19 cellular contexts compared by ENCODE assay signal in the genomic region with DNA sequence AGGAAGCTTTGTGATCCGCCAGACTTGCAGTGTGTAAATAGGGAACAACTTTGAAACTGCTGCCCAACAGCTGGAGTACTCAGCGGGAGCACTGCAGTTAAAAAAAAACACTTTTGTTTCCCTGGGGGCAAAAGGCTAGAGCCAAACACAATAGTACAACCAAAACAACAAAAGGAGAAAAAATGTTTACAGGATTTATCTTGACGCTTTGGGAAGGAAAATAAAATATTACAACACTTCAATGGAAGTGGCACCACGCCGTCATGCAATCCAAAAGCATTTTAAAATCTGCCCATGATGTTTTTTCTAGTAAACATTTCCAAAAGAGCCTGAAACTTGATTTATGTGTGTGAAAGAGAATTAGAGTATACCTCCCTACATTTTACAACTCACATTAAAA. TPM values are rescaled to one million over a fixed set of nuclear protein-coding genes. Genes with fewer than 3 reads are reported as not detected.
DNase-seq lines count a peak whose midpoint lies in the region; ATAC-seq and TF ChIP-seq lines count a peak whose summit lies in the region.
"Had no signal": no experiment of that assay in that cellular context is flagged by ENCODE, and none has a peak within 500 bp of the region (broad histone marks: within the 10 kb centered on the region; RNA-seq: fewer than 3 reads in every experiment).

No MANE protein-coding gene starts in this region.

- intact Hi-C loops in right lobe of liver (cut with DNase I): no loop called here

- POLR2A ChIA-PET in HEK293 (lab: Yijun Ruan, JAX): no interaction called here

- CTCF ChIA-PET in HEK293 (lab: Yijun Ruan, JAX): interaction anchor here (0.7 to 1.5 kb wide), 3 partner anchors 23 to 65 kb away, joined by 3 to 4 read pairs (median 3); partner anchors contain the start of gene PTPRK

- TF ChIP-seq POLR2A in right lobe of liver (IDR thresholded peaks at IDR 0.05): no peak

- peak overlapping the region; percentile 27; the same call in 1 of the 2 replicates for H3K9ac ChIP-seq in BLaER1
- H3K9ac ChIP-seq: GM23248 had no signal

- in situ Hi-C loops in ACHN (cut with HindIII; ENCODE audit: low pct_ligation_motif_present, low pct_unique_long_range_greater_than_20kb, low sequenced_read_pairs): no loop called here

- H3K4me1 ChIP-seq in BLaER1 (peaks cover 56% of the 10 kb centered on the region), HEK293 (ENCODE audit: control insufficient read depth, insufficient read depth, low read length) (peaks cover 37% of the 10 kb centered on the region), right lobe of liver (peaks cover 0 to 19% (median 0%) of the 10 kb centered on the region in 4 donors)

- TF ChIP-seq CTCF in HEK293 (tag by site-specific recombination; IDR thresholded peaks at IDR 0.05) (no peak), right lobe of liver (IDR thresholded peaks at IDR 0.05) (no peak)

- H3K36me3 ChIP-seq in BLaER1 (no peaks in the 10 kb centered on the region), HEK293 (ENCODE audit: control insufficient read depth in 2 of 2, insufficient read depth in 1 of 2, low read length in 2 of 2) (no peaks in the 10 kb centered on the region), right lobe of liver (no peaks in the 10 kb centered on the region)

- ATAC-seq in right lobe of liver (peak in 3 of 4 donors; percentile 9 to 39 (median 28)), HG03565 (IDR thresholded peaks at IDR 0.05; ENCODE audit: unreplicated experiment) (no peak), GM21390 (IDR thresholded peaks at IDR 0.05; ENCODE audit: unreplicated experiment) (no peak)
- ATAC-seq: activated CD8-positive, alpha-beta T cell treated with anti-CD3 and anti-CD28 coated beads, Interleukin-2, amount 10 ng/mL, durations not matched to agents 7 days and 5 days; activated naive CD8-positive, alpha-beta T cell treated with anti-CD3 and anti-CD28 coated beads, Interleukin-2, amount 50 U/mL, for 24 hours had no signal

- H3K27ac ChIP-seq in BLaER1 (peak overlapping the region; percentile 50), HEK293 (ENCODE audit: extremely low read depth, low read depth, low read length) (no peak overlapping the region), caudate nucleus (ENCODE audit: low read depth, low read length) (peak overlapping the region; percentile 39), right lobe of liver (peak overlapping the region in 1 of 3 donors; percentile 13)
- H3K27ac ChIP-seq: GM23248 had no signal

- H3K9me3 ChIP-seq in BLaER1 (no peaks in the 10 kb centered on the region), HEK293 (ENCODE audit: control insufficient read depth, insufficient read depth, low read depth, low read length) (no peaks in the 10 kb centered on the region), right lobe of liver (no peaks in the 10 kb centered on the region)

- H3K27me3 ChIP-seq in BLaER1 (no peaks in the 10 kb centered on the region), right lobe of liver (no peaks in the 10 kb centered on the region)

- no peak for DNase-seq in caudate nucleus (lab: John Stamatoyannopoulos, UW)
- no peak for DNase-seq in right lobe of liver
- DNase-seq in NCI-H2029 treated with DMSO at 0.1 percent for 48 hours (lab: John Stamatoyannopoulos, UW): no peak
- DNase-seq in ACHN: no peak
- DNase-seq: activated CD8-positive, alpha-beta T cell treated with anti-CD3 and anti-CD28 coated beads, Interleukin-2, amount 10 ng/mL, durations not matched to agents 7 days and 5 days; activated naive CD8-positive, alpha-beta T cell treated with anti-CD3 and anti-CD28 coated beads, Interleukin-2, amount 50 U/mL, for 24 hours; activated T-cell treated with anti-CD3 and anti-CD28 coated beads, Interleukin-2, amount 50 U/mL, for 48 hours; COR-L47; effector CD8-positive, alpha-beta T cell; GF-D8; GM23248; islet precursor cell; NCI-H446 treated with DMSO at 0.1 percent for 48 hours; SIG-M5; stimulated activated CD4-positive, alpha-beta T cell treated with anti-CD3 and anti-CD28 coated beads, Interleukin-4, amount 100 ng/mL, for 1 hour had no signal

- H3K4me3 ChIP-seq in BLaER1: peak overlapping the region; percentile 22; the same call in 1 of the 2 replicates
- no peak overlapping the region for H3K4me3 ChIP-seq in HEK293 (ENCODE audit: low read depth, low read length)
- H3K4me3 ChIP-seq in right lobe of liver: no peak overlapping the region
- H3K4me3 ChIP-seq: GM23248 had no signal

- peak overlapping the region; percentile 73 for H3K4me2 ChIP-seq in BLaER1

- no peaks in the 10 kb centered on the region for H4K20me1 ChIP-seq in BLaER1

- WGBS in right lobe of liver (ENCODE audit: insufficient coverage, low coverage, low lambda C conversion rate, missing lambda C conversion rate): 25% methylated on average over 5 of the region's 5 CpGs

TF ChIP-seq in HEK293, 187 proteins besides CTCF, POLR2A, EP300 and RAD21 (continues in another document):
- TF ChIP-seq YY2 (tag by site-specific recombination; IDR thresholded peaks at IDR 0.05): 0 out of 2 replicates have a peak, but pooled peaks have one; percentile 16
- no peak for TF ChIP-seq ZNF747 (tag by site-specific recombination; IDR thresholded peaks at IDR 0.05)
- TF ChIP-seq ZNF426 (tag by site-specific recombination; IDR thresholded peaks at IDR 0.05): no peak
- peak; percentile 52 for TF ChIP-seq TCF7L2 (IDR thresholded peaks at IDR 0.05; ENCODE audit: borderline replicate concordance, low read depth, low read length)
- TF ChIP-seq BCL11B (tag by site-specific recombination; IDR thresholded peaks at IDR 0.05; ENCODE audit: low read depth): 0 out of 2 replicates have a peak, but pooled peaks have one; percentile 37
- no peak for TF ChIP-seq ZSCAN18 (tag by site-specific recombination; IDR thresholded peaks at IDR 0.05)
- TF ChIP-seq ZNF610 (tag by site-specific recombination; IDR thresholded peaks at IDR 0.05; ENCODE audit: borderline replicate concordance): no peak
- peak; percentile 92 for TF ChIP-seq WT1 (tag by site-specific recombination; IDR thresholded peaks at IDR 0.05)
- peak; percentile 40 for TF ChIP-seq ZNF335 (tag by site-specific recombination; conservative IDR thresholded peaks at IDR 0.05)
- TF ChIP-seq ZNF521 (tag by site-specific recombination; IDR thresholded peaks at IDR 0.05): no peak
- peak; percentile 89 for TF ChIP-seq ZIC2 (tag by site-specific recombination; IDR thresholded peaks at IDR 0.05)
- TF ChIP-seq ZNF280D (tag by site-specific recombination; IDR thresholded peaks at IDR 0.05): no peak
- peak; percentile 74 for TF ChIP-seq ZNF843 (tag by site-specific recombination; IDR thresholded peaks at IDR 0.05)
- TF ChIP-seq ZNF561 (tag by site-specific recombination; IDR thresholded peaks at IDR 0.05; ENCODE audit: borderline replicate concordance): peak; percentile 43; the same call in 1 of the 2 replicates
- TF ChIP-seq ZBTB20 (tag by site-specific recombination; IDR thresholded peaks at IDR 0.05): no peak
- TF ChIP-seq ZFP69B (tag by site-specific recombination; IDR thresholded peaks at IDR 0.05): no peak
- TF ChIP-seq ZBTB49 (tag by site-specific recombination; IDR thresholded peaks at IDR 0.05; ENCODE audit: low read depth): no peak

RNA-seq across cellular contexts. Expression of gene PTPRK, which starts 26.0 kb away (rescaled TPM):
- 10 to 100 TPM; 27.7 to 54.5 (median 35.7) TPM for total RNA-seq in right lobe of liver

Comparison
In these comparisons a context has a peak if more than half of its experiments do, and no peak if none do; other contexts are left out.
1. ATAC-seq: peak in right lobe of liver (3 of 4); none in HG03565 (single experiment) and GM21390 (single experiment).